Comparison of ENCODE assay signal across 1 cellular context in genomic region chr12:55862931-55863330, GRCh38. TPM values are rescaled to one million over a fixed set of nuclear protein-coding genes. Genes with fewer than 3 reads are reported as not detected.
"Had no signal": no experiment of that assay in that cellular context is flagged by ENCODE, and none has a peak within 500 bp of the region (broad histone marks: within the 10 kb centered on the region; RNA-seq: fewer than 3 reads in every experiment).

No MANE protein-coding gene starts in this region.

RNA-seq across cellular contexts. Expression of gene MMP19, which starts 20.2 kb away (rescaled TPM):
- total RNA-seq: GM12878 had no signal
